8 cellular contexts compared by ENCODE assay signal in genomic region chr2:85390941-85391669, GRCh38. TPM values are rescaled to one million over a fixed set of nuclear protein-coding genes. Genes with fewer than 3 reads are reported as not detected.
DNase-seq lines count a peak whose midpoint lies in the region; ATAC-seq and TF ChIP-seq lines count a peak whose summit lies in the region.
"Had no signal": no experiment of that assay in that cellular context is flagged by ENCODE, and none has a peak within 500 bp of the region (broad histone marks: within the 10 kb centered on the region; RNA-seq: fewer than 3 reads in every experiment).

No MANE protein-coding gene starts in this region.

- peak overlapping the region; percentile 15 for H3K27ac Mint-ChIP-seq in activated T-cell treated with anti-CD3 and anti-CD28 coated beads, Interleukin-2, amount 50 U/mL, for 24 hours
- H3K27ac Mint-ChIP-seq: dendritic cell treated with granulocyte-macrophage colony-stimulating factor and Interleukin-4, amounts not matched to agents 40 ng/mL and 50 ng/mL, for 4 days had no signal

- no peaks in the 10 kb centered on the region for H3K9me3 Mint-ChIP-seq in activated T-cell treated with anti-CD3 and anti-CD28 coated beads, Interleukin-2, amount 50 U/mL, for 24 hours
- H3K9me3 Mint-ChIP-seq: dendritic cell treated with granulocyte-macrophage colony-stimulating factor and Interleukin-4, amounts not matched to agents 40 ng/mL and 50 ng/mL, for 4 days had no signal

- no peak overlapping the region for H3K9ac ChIP-seq in NT2/D1 (ENCODE audit: insufficient read length, low read depth)

- DNase-seq in GM19238 (ENCODE audit: insufficient read length, low spot score) (peak; percentile 54), NT2/D1 (ENCODE audit: low read depth, low spot score) (peak; percentile 50), fibroblast of the aortic adventitia (ENCODE audit: low read depth) (peak; percentile 50), sciatic nerve (ENCODE audit: low spot score) (peak; percentile 81), mesenteric fat pad (ENCODE audit: low spot score) (no peak)
- DNase-seq in activated T-cell treated with anti-CD3 and anti-CD28 coated beads, Interleukin-2, amount 50 U/mL, for 24 hours, result peak; percentile 84

- peaks cover 13% of the 10 kb centered on the region for H3K4me1 Mint-ChIP-seq in activated T-cell treated with anti-CD3 and anti-CD28 coated beads, Interleukin-2, amount 50 U/mL, for 24 hours (ENCODE audit: low read depth)

- TF ChIP-seq CTCF in fibroblast of the aortic adventitia (IDR thresholded peaks at IDR 0.05; ENCODE audit: insufficient read depth, low read length), result peak; percentile 79

- peak; percentile 59 for ATAC-seq in sciatic nerve
- ATAC-seq in GM19324 (IDR thresholded peaks at IDR 0.05; ENCODE audit: low FRiP score, unreplicated experiment), result no peak

- H3K27me3 ChIP-seq in NT2/D1 (ENCODE audit: insufficient read depth, insufficient read length), result no peaks in the 10 kb centered on the region

- peaks cover 57% of the 10 kb centered on the region for H3K36me3 ChIP-seq in NT2/D1 (ENCODE audit: insufficient read depth, insufficient read length, low read length)

- H3K9me3 ChIP-seq in NT2/D1 (ENCODE audit: insufficient read depth, low read length), result no peaks in the 10 kb centered on the region

- H3K4me1 ChIP-seq in NT2/D1 (ENCODE audit: insufficient read depth, insufficient read length), result peaks cover 5% of the 10 kb centered on the region

- H3K27me3 Mint-ChIP-seq in activated T-cell treated with anti-CD3 and anti-CD28 coated beads, Interleukin-2, amount 50 U/mL, for 24 hours, result no peaks in the 10 kb centered on the region
- H3K27me3 Mint-ChIP-seq: dendritic cell treated with granulocyte-macrophage colony-stimulating factor and Interleukin-4, amounts not matched to agents 40 ng/mL and 50 ng/mL, for 4 days had no signal

- peaks cover 35% of the 10 kb centered on the region for H3K36me3 Mint-ChIP-seq in activated T-cell treated with anti-CD3 and anti-CD28 coated beads, Interleukin-2, amount 50 U/mL, for 24 hours (ENCODE audit: low read depth)

- intact Hi-C loops in sciatic nerve (cut with DNase I), result no loop called here

- H3K4me3 ChIP-seq in NT2/D1 (ENCODE audit: insufficient read length, low read depth) (no peak overlapping the region), fibroblast of the aortic adventitia (ENCODE audit: low read depth, low read length) (no peak overlapping the region)

- H3K4me3 Mint-ChIP-seq in activated T-cell treated with anti-CD3 and anti-CD28 coated beads, Interleukin-2, amount 50 U/mL, for 24 hours, result no peak overlapping the region
- H3K4me3 Mint-ChIP-seq: dendritic cell treated with granulocyte-macrophage colony-stimulating factor and Interleukin-4, amounts not matched to agents 40 ng/mL and 50 ng/mL, for 4 days had no signal

RNA-seq across cellular contexts. Expression of gene CAPG, which starts 19.1 kb away (rescaled TPM):
- total RNA-seq in fibroblast of the aortic adventitia (ENCODE audit: low replicate concordance) (131 and 144 TPM in 2 replicates), sciatic nerve (60.7 TPM), mesenteric fat pad (124 TPM)

RNA-seq across cellular contexts. Expression of gene SH2D6, which starts 27.4 kb away (rescaled TPM):
- total RNA-seq in fibroblast of the aortic adventitia (ENCODE audit: low replicate concordance) (0.27 TPM in 1 of 2 replicates, not detected in the other), sciatic nerve (0.40 TPM), mesenteric fat pad (not detected)

RNA-seq across cellular contexts. Expression of gene ELMOD3, which starts 36.5 kb away (rescaled TPM):
- total RNA-seq in fibroblast of the aortic adventitia (ENCODE audit: low replicate concordance) (9.0 and 19.3 TPM in 2 replicates), sciatic nerve (29.6 TPM), mesenteric fat pad (47.7 TPM)

RNA-seq across cellular contexts. Expression of gene RETSAT, which starts 36.8 kb away (rescaled TPM):
- total RNA-seq in fibroblast of the aortic adventitia (ENCODE audit: low replicate concordance) (31.2 and 60.1 TPM in 2 replicates), sciatic nerve (42.8 TPM), mesenteric fat pad (554 TPM)
